In the genomic region with DNA sequence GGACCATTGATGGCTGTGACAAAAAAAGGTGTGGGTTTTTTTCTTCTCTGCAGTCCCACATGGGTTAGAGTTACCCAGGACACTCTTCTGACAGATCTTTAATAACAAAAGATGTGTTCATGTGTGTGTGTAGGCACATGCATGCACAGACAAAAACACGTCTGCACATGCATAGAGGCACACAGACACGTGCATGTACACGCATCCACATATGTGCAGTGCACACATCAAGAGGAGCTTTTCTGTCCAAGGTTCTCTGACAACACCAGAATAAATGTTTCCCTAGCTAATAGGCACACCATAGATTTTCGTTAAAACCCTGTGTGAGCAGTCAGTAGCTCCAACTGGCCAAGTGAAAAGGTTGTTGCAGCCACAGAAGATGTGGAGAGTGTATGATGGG, we compare ENCODE assay signal across 24 cellular contexts. TPM values are rescaled to one million over a fixed set of nuclear protein-coding genes. Genes with fewer than 3 reads are reported as not detected.
DNase-seq lines count a peak whose midpoint lies in the region; ATAC-seq, FAIRE-seq and TF ChIP-seq lines count a peak whose summit lies in the region.
"Had no signal": no experiment of that assay in that cellular context is flagged by ENCODE, and none has a peak within 500 bp of the region (broad histone marks: within the 10 kb centered on the region; RNA-seq: fewer than 3 reads in every experiment).

No MANE protein-coding gene starts in this region.

- H3K79me2 ChIP-seq in HepG2 (ENCODE audit: insufficient read depth, low read length) (no peaks in the 10 kb centered on the region), neural progenitor cell (ENCODE audit: low read depth) (no peaks in the 10 kb centered on the region)

- H3K9ac ChIP-seq in HepG2 (ENCODE audit: insufficient read depth, low read depth, low read length): no peak overlapping the region
- no peak overlapping the region for H3K9ac ChIP-seq in neural progenitor cell
- H3K9ac ChIP-seq: BLaER1 treated with 17β-estradiol and CSF1 and Interleukin-3, amounts not matched to agents 10 nM and 100 nM had no signal

- H4K20me1 ChIP-seq in HepG2 (ENCODE audit: insufficient read depth, low read length) (no peaks in the 10 kb centered on the region), neural progenitor cell (ENCODE audit: low read depth) (no peaks in the 10 kb centered on the region)
- H4K20me1 ChIP-seq: BLaER1 treated with 17β-estradiol and CSF1 and Interleukin-3, amounts not matched to agents 10 nM and 100 nM had no signal

- no peaks in the 10 kb centered on the region for H3F3A ChIP-seq in neural progenitor cell (ENCODE audit: low read depth)

- H3K9me3 Mint-ChIP-seq in neural progenitor cell: no peaks in the 10 kb centered on the region
- H3K9me3 Mint-ChIP-seq: CD4-positive, alpha-beta T cell; CD8-positive, alpha-beta T cell had no signal

- H3K4me3 ChIP-seq in HepG2 (replicated peaks in 1 of 3; ENCODE audit: insufficient read depth in 1 of 3, low read depth in 2 of 3, low read length in 3 of 3) (no peak overlapping the region), right lobe of liver (no peak overlapping the region), neural progenitor cell (no peak overlapping the region), pancreas (no peak overlapping the region)
- H3K4me3 ChIP-seq: A549; BLaER1 treated with 17β-estradiol and CSF1 and Interleukin-3, amounts not matched to agents 10 nM and 100 nM had no signal

- H2AFZ ChIP-seq in HepG2 (ENCODE audit: low read length) (no peak overlapping the region), neural progenitor cell (replicated peaks) (no peak overlapping the region)

- H3K4me2 ChIP-seq in HepG2 (ENCODE audit: low read depth, low read length) (no peak overlapping the region), neural progenitor cell (peak overlapping the region; percentile 41)
- H3K4me2 ChIP-seq: A549; BLaER1 treated with 17β-estradiol and CSF1 and Interleukin-3, amounts not matched to agents 10 nM and 100 nM had no signal

- H3K36me3 ChIP-seq in HepG2 (replicated peaks in 1 of 2; ENCODE audit: control insufficient read depth in 1 of 2, insufficient read depth in 2 of 2, low read length in 2 of 2) (no peaks in the 10 kb centered on the region), right lobe of liver (no peaks in the 10 kb centered on the region), neural progenitor cell (no peaks in the 10 kb centered on the region), pancreas (no peaks in the 10 kb centered on the region)
- H3K36me3 ChIP-seq: BLaER1 treated with 17β-estradiol and CSF1 and Interleukin-3, amounts not matched to agents 10 nM and 100 nM had no signal

- TF ChIP-seq POLR2A in HepG2 (IDR thresholded peaks at IDR 0.05; ENCODE audit: insufficient read depth in 1 of 2, low read depth in 2 of 2, low read length in 2 of 2): no peak
- TF ChIP-seq POLR2A in right lobe of liver (IDR thresholded peaks at IDR 0.05): no peak

- H3K27ac ChIP-seq in HepG2 (ENCODE audit: extremely low read length, insufficient read depth, low read length): no peak overlapping the region
- H3K27ac ChIP-seq in right lobe of liver: no peak overlapping the region
- no peak overlapping the region for H3K27ac ChIP-seq in neural progenitor cell
- H3K27ac ChIP-seq in pancreas: no peak overlapping the region
- H3K27ac ChIP-seq: 22Rv1; A549; BLaER1 treated with 17β-estradiol and CSF1 and Interleukin-3, amounts not matched to agents 10 nM and 100 nM; C4-2B had no signal

- H3K27ac Mint-ChIP-seq in neural progenitor cell: no peak overlapping the region
- H3K27ac Mint-ChIP-seq: B cell; CD4-positive, alpha-beta T cell; CD8-positive, alpha-beta T cell had no signal

- TF ChIP-seq EP300 in HepG2 (IDR thresholded peaks at IDR 0.05; ENCODE audit: low read depth in 2 of 2, low read length in 2 of 2) (no peak), HepG2 (CRISPR knock-in tag; IDR thresholded peaks at IDR 0.05; ENCODE audit: borderline replicate concordance) (no peak)

- peaks cover 7% of the 10 kb centered on the region for H3K27me3 Mint-ChIP-seq in neural progenitor cell (ENCODE audit: insufficient read depth, low read depth)

- ATAC-seq in Right ventricle myocardium superior (ENCODE audit: poor library complexity) (no peak), HepG2 (no peak), right lobe of liver (no peak), pancreas (no peak)
- ATAC-seq: A549; CD8-positive, alpha-beta T cell had no signal

- H3K4me3 Mint-ChIP-seq in neural progenitor cell: no peak overlapping the region
- H3K4me3 Mint-ChIP-seq: B cell; CD4-positive, alpha-beta T cell; CD8-positive, alpha-beta T cell had no signal

- POLR2A ChIA-PET in HepG2 (lab: Yijun Ruan, JAX): no interaction called here

- 7% methylated on average over 4 of the region's 4 CpGs for WGBS in HepG2 (ENCODE audit: low lambda C conversion rate)
- 67% methylated on average over 4 of the region's 4 CpGs for WGBS in right lobe of liver (ENCODE audit: insufficient coverage, low coverage, low lambda C conversion rate, missing lambda C conversion rate)
- 71 to 75% methylated on average over 4 of the region's 4 CpGs for WGBS in pancreas, 2 donors

- BruUV-seq in HepG2 (replicated peaks; lab: Mats Ljungman, UMichigan): no TSS peak

- H3K4me1 ChIP-seq in HepG2 (ENCODE audit: insufficient read depth, low read length): no peaks in the 10 kb centered on the region
- H3K4me1 ChIP-seq in right lobe of liver: no peaks in the 10 kb centered on the region
- peaks cover 16% of the 10 kb centered on the region for H3K4me1 ChIP-seq in neural progenitor cell
- H3K4me1 ChIP-seq in pancreas: no peaks in the 10 kb centered on the region
- H3K4me1 ChIP-seq: Caco-2 had no signal

- no peak for TF ChIP-seq RAD21 in HepG2 (CRISPR knock-in tag; IDR thresholded peaks at IDR 0.05)

- FAIRE-seq in HepG2 (lab: Jason Lieb, UNC) (no peak), pancreas (lab: Jason Lieb, UNC) (no peak)
- FAIRE-seq: A549, D721Med, G401.6, GM12891, GM18507 had no signal

- TF ChIP-seq CTCF in HepG2 (CRISPR knock-in tag; IDR thresholded peaks at IDR 0.05): no peak
- no peak for TF ChIP-seq CTCF in right lobe of liver (IDR thresholded peaks at IDR 0.05)
- TF ChIP-seq CTCF in neural progenitor cell (IDR thresholded peaks at IDR 0.05): no peak
- TF ChIP-seq CTCF in pancreas (IDR thresholded peaks at IDR 0.05): no peak

- CTCF ChIA-PET in HepG2 (lab: Yijun Ruan, JAX; ENCODE audit: low intra/inter-chr PET ratio, low total read pairs): no interaction called here

- in situ Hi-C loops in HepG2 (cut with HindIII; ENCODE audit: extremely low pct_ligation_motif_present, low pct_unique_long_range_greater_than_20kb): no loop called here

- intact Hi-C loops in cardiac septum (cut with DNase I): no loop called here
- intact Hi-C loops in Right ventricle myocardium superior (cut with DNase I): no loop called here
- intact Hi-C loops in HepG2 (cut with micrococcal nuclease; ENCODE audit: unreplicated experiment): no loop called here
- intact Hi-C loops in right lobe of liver (cut with DNase I): no loop called here
- intact Hi-C loops in pancreas (cut with DNase I): no loop called here

- no peaks in the 10 kb centered on the region for H3K36me3 Mint-ChIP-seq in neural progenitor cell
- H3K36me3 Mint-ChIP-seq: CD8-positive, alpha-beta T cell had no signal

- H3K9me3 ChIP-seq in HepG2 (ENCODE audit: low read length): no peaks in the 10 kb centered on the region
- H3K9me3 ChIP-seq in right lobe of liver: no peaks in the 10 kb centered on the region
- no peaks in the 10 kb centered on the region for H3K9me3 ChIP-seq in neural progenitor cell (ENCODE audit: low read depth)
- H3K9me3 ChIP-seq in pancreas: no peaks in the 10 kb centered on the region
- H3K9me3 ChIP-seq: A549; BLaER1 treated with 17β-estradiol and CSF1 and Interleukin-3, amounts not matched to agents 10 nM and 100 nM; Caco-2 had no signal

- peaks cover 18% of the 10 kb centered on the region for H3K4me1 Mint-ChIP-seq in neural progenitor cell

- peaks cover 1 to 53% of the 10 kb centered on the region in 2 experiments; a peak in 4 of 5 replicates for H3K27me3 ChIP-seq in HepG2 (ENCODE audit: control insufficient read depth in 1 of 2, insufficient read depth in 2 of 2, low read length in 2 of 2)
- no peaks in the 10 kb centered on the region for H3K27me3 ChIP-seq in right lobe of liver
- no peaks in the 10 kb centered on the region for H3K27me3 ChIP-seq in neural progenitor cell
- H3K27me3 ChIP-seq in pancreas: no peaks in the 10 kb centered on the region
- H3K27me3 ChIP-seq: BLaER1 treated with 17β-estradiol and CSF1 and Interleukin-3, amounts not matched to agents 10 nM and 100 nM had no signal

- peak; percentile 53 for DNase-seq in cardiac septum (ENCODE audit: low spot score)
- no peak for DNase-seq in Right ventricle myocardium superior
- DNase-seq in HepG2 (ENCODE audit: low spot score): no peak
- DNase-seq in right lobe of liver: no peak
- no peak for DNase-seq in neural progenitor cell (ENCODE audit: low spot score)
- DNase-seq in stimulated activated CD4-positive, alpha-beta T cell treated with anti-CD3 and anti-CD28 coated beads, Interleukin-15, amount 100 ng/mL, for 24 hours: no peak
- DNase-seq in pancreas: no peak
- DNase-seq: AML-193; Caco-2; Calu3; CD4-positive, alpha-beta T cell; CD8-positive, alpha-beta T cell; DMS79 treated with DMSO at 0.1 percent for 48 hours; GF-D8 had no signal

RNA-seq across cellular contexts. Expression of a gene that starts 2.8 kb away (rescaled TPM):
- total RNA-seq in cardiac septum (24,495 TPM), Right ventricle myocardium superior (13,587 TPM), HepG2 (2016; rRNA removed; fragmentation: Illumina TruSeq; extraction: Trizol) (not detected in 2 replicates), right lobe of liver (1 to 10 TPM in 3 of 6 experiments, under 1 TPM in 3; 0.49 to 4.3 (median 1.0) TPM), neural progenitor cell (ENCODE audit: low replicate concordance) (not detected in 2 replicates), pancreas (10 to 100 TPM in 1 of 6 donors, not detected in 5; 12.0 TPM)
- not detected in 2 replicates for total RNA-seq in HepG2 (2016; cell fraction: cytosol; rRNA removed; fragmentation: Illumina TruSeq; extraction: Trizol; ENCODE audit: low read depth)
- not detected in 2 replicates for total RNA-seq in HepG2 (2016; cell fraction: insoluble cytoplasmic fraction; rRNA removed; fragmentation: Illumina TruSeq; extraction: Trizol)
- not detected in 2 replicates for total RNA-seq in HepG2 (2016; cell fraction: membrane; rRNA removed; fragmentation: Illumina TruSeq; extraction: Trizol)
- not detected in 2 replicates for total RNA-seq in HepG2 (2016; cell fraction: nucleus; rRNA removed; fragmentation: Illumina TruSeq; extraction: Trizol)
- polyA plus RNA-seq in HepG2 (2011; rRNA removed) (not detected in 2 replicates), pancreas (1 to 10 TPM; 1.6 to 7.1 TPM)
- not detected in 2 replicates for polyA plus RNA-seq in HepG2 (2011; cell fraction: cytosol; rRNA removed)
- polyA plus RNA-seq in HepG2 (2011; cell fraction: nucleus; rRNA removed): not detected in 2 replicates
- not detected in 2 replicates for polyA plus RNA-seq in HepG2 (2012)
- polyA plus RNA-seq in HepG2 (2016; cell fraction: cytosol; fragmentation: Illumina TruSeq; extraction: Trizol; ENCODE audit: low read depth): not detected in 2 replicates
- not detected in 2 replicates for polyA plus RNA-seq in HepG2 (2016; cell fraction: insoluble cytoplasmic fraction; fragmentation: Illumina TruSeq; extraction: Trizol; ENCODE audit: low read depth)
- not detected in 2 replicates for polyA plus RNA-seq in HepG2 (2016; cell fraction: membrane; fragmentation: Illumina TruSeq; extraction: Trizol; ENCODE audit: low read depth)
- polyA plus RNA-seq in HepG2 (2016; cell fraction: nucleus; fragmentation: Illumina TruSeq; extraction: Trizol; ENCODE audit: insufficient read depth, low read depth): not detected in 2 replicates
- polyA minus RNA-seq in HepG2 (2011; rRNA and poly(A)+ RNA removed; ENCODE audit: low replicate concordance): not detected in 2 replicates
- polyA minus RNA-seq in HepG2 (2011; cell fraction: cytosol; rRNA and poly(A)+ RNA removed): not detected in 2 replicates
- polyA minus RNA-seq in HepG2 (2011; cell fraction: nucleus; rRNA and poly(A)+ RNA removed): not detected in 2 replicates
- total RNA-seq: Caco-2; Calu3; CD4-positive, alpha-beta T cell; CD8-positive, alpha-beta T cell had no signal
- polyA plus RNA-seq: BJ had no signal

Comparison
In these comparisons a context has a peak if more than half of its experiments do, and no peak if none do; other contexts are left out.
1. RNA of a gene that starts 2.8 kb away (total RNA-seq): 24,495 TPM in cardiac septum (single experiment) and 13,587 TPM in Right ventricle myocardium superior (single experiment); 0.49 to 4.3 TPM in right lobe of liver, not detected in HepG2, not detected in neural progenitor cell and 12.0 TPM in pancreas; every median in the first group is over 1,000 times any median in the second.